ENCODE assay signal across 12 cellular contexts in the genomic region with DNA sequence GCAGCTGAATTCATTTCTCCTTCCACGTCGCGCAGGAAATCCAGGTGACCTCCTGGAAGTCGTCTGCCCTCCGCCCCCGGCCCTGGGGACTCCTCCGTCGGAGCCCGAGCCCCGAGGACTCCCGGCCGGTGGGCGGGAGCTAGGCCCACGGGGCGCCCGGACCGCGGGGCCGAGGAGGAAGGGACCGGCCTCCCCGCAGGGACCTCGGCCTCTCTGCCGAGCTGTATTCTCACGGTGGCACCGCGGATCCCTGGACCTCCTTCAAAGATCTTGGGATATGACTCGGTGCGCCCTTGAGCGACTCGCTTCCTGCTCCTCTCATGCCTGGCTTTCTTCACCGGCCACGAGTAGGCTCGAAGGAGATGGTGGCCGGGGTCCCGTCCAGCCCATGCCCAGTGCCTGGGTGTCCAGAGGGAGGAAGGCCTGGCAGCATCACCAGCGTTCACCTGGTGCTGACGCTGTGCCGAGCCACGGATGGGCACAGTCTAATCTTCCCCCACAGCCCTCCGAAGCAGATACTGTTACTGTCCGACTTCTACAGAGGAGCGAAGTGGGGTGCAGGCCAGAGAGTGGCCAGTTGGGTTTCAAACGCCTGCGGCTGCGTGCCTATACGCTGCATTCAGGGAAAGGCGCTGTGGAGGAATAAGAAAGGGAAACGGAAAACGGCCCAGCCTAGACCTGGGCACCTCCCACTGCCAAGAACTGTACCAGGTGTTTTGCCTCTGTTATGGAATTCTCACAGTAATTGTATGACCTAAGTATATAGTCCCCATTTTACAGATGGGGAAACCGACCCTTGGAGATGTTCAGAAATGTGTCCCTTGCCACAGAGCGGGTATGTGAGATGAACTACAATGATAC. TPM values are rescaled to one million over a fixed set of nuclear protein-coding genes. Genes with fewer than 3 reads are reported as not detected.
DNase-seq lines count a peak whose midpoint lies in the region; ATAC-seq and TF ChIP-seq lines count a peak whose summit lies in the region.
"Had no signal": no experiment of that assay in that cellular context is flagged by ENCODE, and none has a peak within 500 bp of the region (broad histone marks: within the 10 kb centered on the region; RNA-seq: fewer than 3 reads in every experiment).

No MANE protein-coding gene starts in this region.

- DNase-seq in dorsolateral prefrontal cortex (peak in 1 of 10 donors; percentile 36), colonic mucosa (no peak), PC-9 (no peak), left lobe of liver (ENCODE audit: low spot score) (no peak)
- DNase-seq: activated T-cell treated with anti-CD3 and anti-CD28 coated beads, Interleukin-2, amount 50 U/mL, for 4 hours; NCI-H446 treated with DMSO at 0.1 percent for 48 hours; uterus had no signal

- CTCF ChIA-PET in PC-9 (lab: Charles Lee) = interaction anchor here (0.6 kb wide), 1 partner anchor 80 kb away, joined by 3 read pairs; no protein-coding TSS in a partner anchor

- POLR2A ChIA-PET in PC-9 (lab: Charles Lee; ENCODE audit: unreplicated experiment) = no interaction called here

- no peaks in the 10 kb centered on the region for H3K9me2 ChIP-seq in PC-9 (ENCODE audit: insufficient read depth)

- peaks cover 9% of the 10 kb centered on the region for H3K36me3 Mint-ChIP-seq in nephron (ENCODE audit: low read depth)

- no TSS peak for BruUV-seq in PC-9 (replicated peaks; lab: Mats Ljungman, UMichigan)

- intact Hi-C loops in dorsolateral prefrontal cortex (cut with DNase I) (no loop called here), colonic mucosa (cut with DNase I) (no loop called here), PC-9 (cut with micrococcal nuclease; ENCODE audit: unreplicated experiment) (no loop called here)

- H3K27ac Mint-ChIP-seq in nephron = no peak overlapping the region

- H3K4me3 Mint-ChIP-seq in nephron = peak overlapping the region; percentile 13 to 59 (median 50)

- H3K9me3 ChIP-seq in colonic mucosa (no peaks in the 10 kb centered on the region), PC-9 (ENCODE audit: insufficient read depth, low read depth) (no peaks in the 10 kb centered on the region)
- H3K9me3 ChIP-seq: uterus had no signal

- no peak for ATAC-seq in HG03469 (IDR thresholded peaks at IDR 0.05; ENCODE audit: unreplicated experiment)
- ATAC-seq in left lobe of liver = no peak

- H3K9me3 Mint-ChIP-seq in nephron = peaks cover 17% of the 10 kb centered on the region

- no peak overlapping the region for H3K9ac ChIP-seq in colonic mucosa (ENCODE audit: low read depth in 2 of 2, low read length in 2 of 2)

- peaks cover 9% of the 10 kb centered on the region for H3K4me1 Mint-ChIP-seq in nephron

- TF ChIP-seq CTCF in dorsolateral prefrontal cortex (IDR thresholded peaks at IDR 0.05 in 54 of 56, conservative IDR thresholded peaks at IDR 0.05 in 2 of 56; ENCODE audit: low read depth in 1 of 56, partially characterized antibody in 56 of 56) (no peak), nephron (IDR thresholded peaks at IDR 0.05; ENCODE audit: unreplicated experiment in 3 of 3) (no peak), colonic mucosa (IDR thresholded peaks at IDR 0.05) (no peak), PC-9 (conservative IDR thresholded peaks at IDR 0.05) (no peak)

- peak; percentile 13 for TF ChIP-seq POLR2A in GM15510 (IDR thresholded peaks at IDR 0.05; ENCODE audit: borderline replicate concordance, extremely low read depth, insufficient read length)

- H3K79me2 ChIP-seq in ACC112 (ENCODE audit: control insufficient read depth, insufficient read depth, low read length, unreplicated experiment) (no peaks in the 10 kb centered on the region), PC-9 (ENCODE audit: low read depth) (no peaks in the 10 kb centered on the region)

- peaks cover 2% of the 10 kb centered on the region; the same call in 1 of the 2 replicates for H3K36me3 ChIP-seq in ACC112 (ENCODE audit: insufficient read depth, low read length)
- no peaks in the 10 kb centered on the region for H3K36me3 ChIP-seq in colonic mucosa
- no peaks in the 10 kb centered on the region for H3K36me3 ChIP-seq in PC-9 (ENCODE audit: low read depth)
- H3K36me3 ChIP-seq: uterus had no signal

- peaks cover 6% of the 10 kb centered on the region for H3K4me1 ChIP-seq in ACC112 (ENCODE audit: control insufficient read depth, insufficient read depth, low read length, unreplicated experiment)
- no peaks in the 10 kb centered on the region for H3K4me1 ChIP-seq in colonic mucosa
- H3K4me1 ChIP-seq in PC-9 (replicated peaks; ENCODE audit: insufficient read depth) = no peaks in the 10 kb centered on the region

- peaks cover 99% of the 10 kb centered on the region for H3K27me3 Mint-ChIP-seq in nephron (ENCODE audit: low read depth)

- H3F3A ChIP-seq in PC-9 (ENCODE audit: insufficient read depth, low read depth) = no peaks in the 10 kb centered on the region

- no peak overlapping the region for H2AFZ ChIP-seq in ACC112 (ENCODE audit: low read length, unreplicated experiment)
- no peak overlapping the region for H2AFZ ChIP-seq in PC-9

- H3K27ac ChIP-seq in ACC112 (ENCODE audit: low read depth, low read length) (no peak overlapping the region), dorsolateral prefrontal cortex (no peak overlapping the region), colonic mucosa (no peak overlapping the region), PC-9 (no peak overlapping the region)
- H3K27ac ChIP-seq: RWPE1, uterus had no signal

- H3K4me3 ChIP-seq in ACC112 (ENCODE audit: low read depth, low read length) (0 out of 2 replicates have a peak overlapping the region, but pooled peaks have one; percentile 36), dorsolateral prefrontal cortex (peak overlapping the region in 33 of 59 donors; percentile 3 to 60 (median 32)), colonic mucosa (no peak overlapping the region), PC-9 (no peak overlapping the region)
- H3K4me3 ChIP-seq: uterus had no signal

- peaks cover 94% of the 10 kb centered on the region for H3K27me3 ChIP-seq in ACC112 (ENCODE audit: insufficient read depth, low read length)
- H3K27me3 ChIP-seq in dorsolateral prefrontal cortex = peaks cover 0 to 96% (median 74%) of the 10 kb centered on the region in 45 donors
- H3K27me3 ChIP-seq in colonic mucosa = peaks cover 37% of the 10 kb centered on the region
- H3K27me3 ChIP-seq in PC-9 (ENCODE audit: insufficient read depth, low read depth) = no peaks in the 10 kb centered on the region

- H4K20me1 ChIP-seq in PC-9 (ENCODE audit: insufficient read depth) = no peaks in the 10 kb centered on the region

- H3K4me2 ChIP-seq in PC-9 = no peak overlapping the region

RNA-seq across cellular contexts. Expression of a gene that starts 47.3 kb away (rescaled TPM):
- total RNA-seq in dorsolateral prefrontal cortex (under 1 TPM in 18 of 120 experiments, not detected in 102; 0.04 to 0.98 (median 0.09) TPM), colonic mucosa (under 1 TPM; 0.08 to 0.32 TPM), PC-9 (2021) (not detected in 2 replicates), left lobe of liver (0.05 TPM)

Comparison
In these comparisons a context has a peak if more than half of its experiments do, and no peak if none do; other contexts are left out.
1. H3K4me3 ChIP-seq: peak in ACC112 (single experiment) and dorsolateral prefrontal cortex (33 of 59); none in colonic mucosa (single experiment) and PC-9 (single experiment).